In the genomic region with DNA sequence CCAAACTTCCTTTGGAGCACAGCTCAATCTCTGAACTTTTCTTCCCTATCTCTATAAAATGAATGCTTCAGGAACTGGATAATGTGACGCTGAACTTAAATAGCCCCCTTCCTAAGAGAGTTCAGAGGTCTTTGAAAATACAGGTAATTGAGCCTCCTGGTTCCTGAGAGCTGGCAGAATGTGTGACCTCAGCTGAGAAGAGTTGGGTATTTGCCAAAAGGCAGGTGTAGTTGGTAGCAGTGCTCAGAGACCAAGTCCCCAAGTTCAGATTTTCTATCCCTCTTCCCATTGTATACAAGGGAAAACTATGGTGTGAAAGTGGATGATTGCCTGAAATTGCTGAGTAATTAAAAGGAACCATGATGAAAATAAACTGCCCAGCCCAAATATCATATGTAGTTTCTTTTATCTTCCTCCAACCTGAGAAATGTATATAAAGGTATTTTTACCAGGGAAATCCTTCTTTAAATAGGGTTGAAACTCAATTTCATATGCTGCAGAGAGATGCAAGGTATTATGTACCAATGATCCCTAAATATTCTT, we compare ENCODE assay signal across 10 cellular contexts.
"Had no signal": no experiment of that assay in that cellular context is flagged by ENCODE, and none has a peak within 500 bp of the region (broad histone marks: within the 10 kb centered on the region; RNA-seq: fewer than 3 reads in every experiment).

No MANE protein-coding gene starts in this region.

- ATAC-seq: activated CD4-positive, alpha-beta T cell treated with anti-CD3 and anti-CD28 coated beads for 36 hours; esophagus mucosa; naive thymus-derived CD4-positive, alpha-beta T cell had no signal

- H3K36me3 Mint-ChIP-seq: activated naive CD8-positive, alpha-beta T cell treated with anti-CD3 and anti-CD28 coated beads for 36 hours; naive thymus-derived CD4-positive, alpha-beta T cell had no signal

- H3K27ac Mint-ChIP-seq: activated CD4-positive, alpha-beta memory T cell treated with anti-CD3 and anti-CD28 coated beads, Interleukin-2, amount 10 ng/mL, durations not matched to agents 7 days and 5 days; activated CD4-positive, alpha-beta T cell treated with anti-CD3 and anti-CD28 coated beads for 36 hours; activated naive CD8-positive, alpha-beta T cell treated with anti-CD3 and anti-CD28 coated beads for 36 hours; naive thymus-derived CD4-positive, alpha-beta T cell had no signal

- H3K9me3 Mint-ChIP-seq: activated CD4-positive, alpha-beta memory T cell treated with anti-CD3 and anti-CD28 coated beads, Interleukin-2, amount 10 ng/mL, durations not matched to agents 7 days and 5 days; activated naive CD8-positive, alpha-beta T cell treated with anti-CD3 and anti-CD28 coated beads for 36 hours had no signal

- H3K4me3 Mint-ChIP-seq: activated CD4-positive, alpha-beta memory T cell treated with anti-CD3 and anti-CD28 coated beads, Interleukin-2, amount 10 ng/mL, durations not matched to agents 7 days and 5 days; activated CD4-positive, alpha-beta T cell treated with anti-CD3 and anti-CD28 coated beads for 36 hours; activated naive CD8-positive, alpha-beta T cell treated with anti-CD3 and anti-CD28 coated beads for 36 hours; naive thymus-derived CD4-positive, alpha-beta T cell had no signal

- H3K27me3 Mint-ChIP-seq: activated CD4-positive, alpha-beta T cell treated with anti-CD3 and anti-CD28 coated beads for 36 hours had no signal

- DNase-seq: activated CD4-positive, alpha-beta memory T cell treated with anti-CD3 and anti-CD28 coated beads, Interleukin-2, amount 10 ng/mL, durations not matched to agents 7 days and 5 days; activated CD4-positive, alpha-beta T cell treated with anti-CD3 and anti-CD28 coated beads for 36 hours; activated gamma-delta T cell treated with Interleukin-2 at 50 U/mL for 16 hours; activated naive CD8-positive, alpha-beta T cell treated with anti-CD3 and anti-CD28 coated beads for 36 hours; activated T-cell treated with anti-CD3 and anti-CD28 coated beads, Interleukin-2, amount 50 U/mL, for 48 hours; kidney glomerular epithelial cell; naive thymus-derived CD4-positive, alpha-beta T cell; retina; stimulated activated CD4-positive, alpha-beta T cell treated with anti-CD3 and anti-CD28 coated beads, Interleukin-4, amount 100 ng/mL, for 4 hours had no signal
